In the genomic region with DNA sequence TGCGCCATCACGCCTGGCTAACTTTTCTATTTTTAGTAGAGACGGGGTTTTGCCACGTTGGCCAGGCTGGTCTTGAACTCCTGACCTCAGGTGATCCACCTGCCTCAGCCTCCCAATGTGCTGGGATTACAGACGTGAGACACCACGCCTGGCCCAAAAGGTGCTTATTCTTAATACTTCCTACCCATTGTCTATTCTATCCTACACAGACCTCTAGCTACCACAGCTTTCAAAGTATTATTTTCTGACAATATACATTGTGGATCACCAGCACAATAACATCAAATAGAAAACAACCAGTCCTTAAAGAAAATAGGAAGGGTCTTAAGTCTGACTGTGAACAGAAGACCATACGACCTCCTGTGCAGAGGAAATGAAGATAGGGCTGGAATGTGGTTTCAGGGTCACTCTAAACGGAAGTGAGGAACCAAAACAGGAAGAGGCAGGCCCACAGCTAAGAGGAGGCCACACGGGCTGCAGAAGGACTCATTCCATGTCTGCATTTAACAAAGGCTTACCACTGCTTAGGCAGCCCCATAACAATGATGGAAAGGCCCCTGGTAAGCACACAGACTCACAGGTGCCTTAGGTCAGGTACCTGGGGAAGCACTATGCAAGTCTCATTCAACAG, we compare ENCODE assay signal across 10 cellular contexts.
A peak's percentile ranks its signal among the peaks of the same experiment; 100 is the strongest.
DNase-seq lines count a peak whose midpoint lies in the region; ATAC-seq lines count a peak whose summit lies in the region.
"Had no signal": no experiment of that assay in that cellular context is flagged by ENCODE, and none has a peak within 500 bp of the region (broad histone marks: within the 10 kb centered on the region; RNA-seq: fewer than 3 reads in every experiment).

No MANE protein-coding gene starts in this region.

- peak; percentile 12 for DNase-seq in activated CD4-positive, alpha-beta T cell treated with anti-CD3 and anti-CD28 coated beads for 36 hours
- DNase-seq in activated CD4-positive, alpha-beta T cell treated with anti-CD3 and anti-CD28 coated beads for 1 hour, result no peak
- DNase-seq in KBM-7 (peak; percentile 85), pulmonary artery endothelial cell (ENCODE audit: low read depth, low spot score) (peak; percentile 69), NCI-H524 treated with DMSO at 0.1 percent for 48 hours (lab: John Stamatoyannopoulos, UW) (no peak)
- DNase-seq in activated naive CD8-positive, alpha-beta T cell treated with anti-CD3 and anti-CD28 coated beads, Interleukin-2, amount 50 U/mL, for 24 hours, result peak; percentile 22
- no peak for DNase-seq in stimulated activated CD4-positive, alpha-beta T cell treated with anti-CD3 and anti-CD28 coated beads, Interleukin-2, amount 100 ng/mL, for 24 hours
- DNase-seq: 8988T, NCI-H1436 had no signal

- peak; percentile 80 for ATAC-seq in activated CD4-positive, alpha-beta T cell treated with anti-CD3 and anti-CD28 coated beads for 36 hours
- peak; percentile 71 for ATAC-seq in activated naive CD8-positive, alpha-beta T cell treated with anti-CD3 and anti-CD28 coated beads, Interleukin-2, amount 50 U/mL, for 24 hours
- ATAC-seq in HG03025 (IDR thresholded peaks at IDR 0.05; ENCODE audit: low FRiP score, unreplicated experiment), result no peak

- no peaks in the 10 kb centered on the region for H3K36me3 Mint-ChIP-seq in activated CD4-positive, alpha-beta T cell treated with anti-CD3 and anti-CD28 coated beads for 36 hours (ENCODE audit: low read depth)
- H3K36me3 Mint-ChIP-seq in activated naive CD8-positive, alpha-beta T cell treated with anti-CD3 and anti-CD28 coated beads, Interleukin-2, amount 50 U/mL, for 24 hours (ENCODE audit: low read depth), result peaks cover 6% of the 10 kb centered on the region

- H3K27me3 Mint-ChIP-seq in activated CD4-positive, alpha-beta T cell treated with anti-CD3 and anti-CD28 coated beads for 36 hours, result no peaks in the 10 kb centered on the region
- H3K27me3 Mint-ChIP-seq in activated naive CD8-positive, alpha-beta T cell treated with anti-CD3 and anti-CD28 coated beads, Interleukin-2, amount 50 U/mL, for 24 hours, result no peaks in the 10 kb centered on the region

- POLR2A ChIA-PET in activated CD4-positive, alpha-beta T cell treated with anti-CD3 and anti-CD28 coated beads for 36 hours (lab: Charles Lee), result no interaction called here

- in situ Hi-C loops in KBM-7 (cut with MboI; ENCODE audit: low pct_unique_long_range_greater_than_20kb, low sequenced_read_pairs), result no loop called here

- peak overlapping the region; percentile 77 for H3K27ac Mint-ChIP-seq in activated CD4-positive, alpha-beta T cell treated with anti-CD3 and anti-CD28 coated beads for 36 hours
- H3K27ac Mint-ChIP-seq in activated naive CD8-positive, alpha-beta T cell treated with anti-CD3 and anti-CD28 coated beads, Interleukin-2, amount 50 U/mL, for 24 hours, result peak overlapping the region; percentile 80

- H3K9me3 Mint-ChIP-seq in activated CD4-positive, alpha-beta T cell treated with anti-CD3 and anti-CD28 coated beads for 36 hours (ENCODE audit: low read depth), result no peaks in the 10 kb centered on the region
- H3K9me3 Mint-ChIP-seq in activated naive CD8-positive, alpha-beta T cell treated with anti-CD3 and anti-CD28 coated beads, Interleukin-2, amount 50 U/mL, for 24 hours, result no peaks in the 10 kb centered on the region

- intact Hi-C loops in activated CD4-positive, alpha-beta T cell treated with anti-CD3 and anti-CD28 coated beads for 36 hours (cut with DNase I, micrococcal nuclease), result no loop called here

- H3K4me1 Mint-ChIP-seq in activated CD4-positive, alpha-beta T cell treated with anti-CD3 and anti-CD28 coated beads for 36 hours, result peaks cover 26% of the 10 kb centered on the region
- peaks cover 41% of the 10 kb centered on the region for H3K4me1 Mint-ChIP-seq in activated naive CD8-positive, alpha-beta T cell treated with anti-CD3 and anti-CD28 coated beads, Interleukin-2, amount 50 U/mL, for 24 hours

- H3K4me3 Mint-ChIP-seq in activated CD4-positive, alpha-beta T cell treated with anti-CD3 and anti-CD28 coated beads for 36 hours, result no peak overlapping the region
- peak overlapping the region; percentile 55 for H3K4me3 Mint-ChIP-seq in activated naive CD8-positive, alpha-beta T cell treated with anti-CD3 and anti-CD28 coated beads, Interleukin-2, amount 50 U/mL, for 24 hours

- CTCF ChIA-PET in activated CD4-positive, alpha-beta T cell treated with anti-CD3 and anti-CD28 coated beads for 36 hours (lab: Charles Lee), result interaction anchor here (1.0 kb wide), 1 partner anchor 48 kb away, joined by 3 read pairs; no protein-coding TSS in a partner anchor

Comparison
In these comparisons a context has a peak if more than half of its experiments do, and no peak if none do; other contexts are left out.
1. DNase-seq: peak in activated CD4-positive, alpha-beta T cell treated with anti-CD3 and anti-CD28 coated beads for 36 hours (single experiment), KBM-7 (single experiment), activated naive CD8-positive, alpha-beta T cell treated with anti-CD3 and anti-CD28 coated beads, Interleukin-2, amount 50 U/mL, for 24 hours (single experiment) and pulmonary artery endothelial cell (single experiment); none in activated CD4-positive, alpha-beta T cell treated with anti-CD3 and anti-CD28 coated beads for 1 hour (single experiment), stimulated activated CD4-positive, alpha-beta T cell treated with anti-CD3 and anti-CD28 coated beads, Interleukin-2, amount 100 ng/mL, for 24 hours (0 of 2) and NCI-H524 treated with DMSO at 0.1 percent for 48 hours (single experiment).